Comparison of ENCODE assay signal across 12 cellular contexts in the genomic region with DNA sequence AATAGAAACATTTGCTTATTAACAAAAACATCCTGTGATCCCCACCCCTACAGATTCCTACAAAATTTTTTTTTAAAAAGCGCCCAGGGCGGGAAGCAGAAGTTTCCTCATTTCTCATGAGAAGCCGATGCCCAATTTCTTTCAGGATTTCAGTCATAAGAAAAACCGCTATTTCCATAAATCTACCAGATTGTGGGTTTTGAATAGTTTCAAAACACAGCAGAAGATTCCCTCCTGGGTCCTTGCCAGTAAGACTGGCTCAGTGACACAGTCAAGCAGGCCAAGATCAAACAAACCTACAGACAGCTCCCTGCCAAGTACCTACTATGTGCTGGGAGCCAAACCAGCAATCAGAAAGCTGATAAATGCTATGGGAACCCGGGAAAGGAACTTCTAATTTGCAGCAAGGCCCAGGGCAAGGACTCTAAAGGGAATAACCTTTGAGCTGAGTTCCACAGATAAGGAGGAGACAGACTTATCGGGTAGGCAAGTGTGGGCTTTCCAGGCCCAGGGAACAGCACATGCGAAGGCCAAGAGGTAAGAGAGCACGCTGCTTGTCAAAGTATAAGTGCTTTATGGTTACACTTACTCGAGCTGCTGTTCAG.
A peak's percentile ranks its signal among the peaks of the same experiment; 100 is the strongest.
DNase-seq lines count a peak whose midpoint lies in the region; ATAC-seq, FAIRE-seq and TF ChIP-seq lines count a peak whose summit lies in the region.
"Had no signal": no experiment of that assay in that cellular context is flagged by ENCODE, and none has a peak within 500 bp of the region (broad histone marks: within the 10 kb centered on the region; RNA-seq: fewer than 3 reads in every experiment).

No MANE protein-coding gene starts in this region.

- H3K27ac ChIP-seq in Karpas-422 (ENCODE audit: low read length): peak overlapping the region; percentile 76
- peak overlapping the region in 7 of 8 donors; percentile 0 to 85 (median 71) for H3K27ac ChIP-seq in spleen
- H3K27ac ChIP-seq in substantia nigra (ENCODE audit: low read depth, low read length, poor library complexity, severe bottlenecking): no peak overlapping the region
- H3K27ac ChIP-seq: A549 had no signal

- peak overlapping the region; percentile 80 for H3K4me3 Mint-ChIP-seq in activated CD4-positive, alpha-beta T cell treated with anti-CD3 and anti-CD28 coated beads, Interleukin-2, amount 10 ng/mL, durations not matched to agents 24 days and 14 days
- H3K4me3 Mint-ChIP-seq in central memory CD8-positive, alpha-beta T cell: peak overlapping the region; percentile 85

- H3K9ac ChIP-seq in Karpas-422 (ENCODE audit: low read length): peak overlapping the region; percentile 37

- intact Hi-C loops in activated CD4-positive, alpha-beta T cell treated with anti-CD3 and anti-CD28 coated beads, Interleukin-2, amount 10 ng/mL, durations not matched to agents 24 days and 14 days (cut with micrococcal nuclease): loop anchor here (1.0 to 10.0 kb wide), 7 partner anchors 18 to 226 kb away; no protein-coding TSS in a partner anchor
- intact Hi-C loops in spleen (cut with DNase I; ENCODE audit: low total_unique reads): no loop called here

- peak overlapping the region; percentile 33 for H3K4me2 ChIP-seq in Karpas-422 (ENCODE audit: low read depth, low read length, poor library complexity, severe bottlenecking)
- H3K4me2 ChIP-seq: A549 had no signal

- WGBS in spleen, 5 donors: 47 to 65% (median 52%) methylated on average over 9 of the region's 9 CpGs

- H3K9me2 ChIP-seq in Karpas-422 (replicated peaks; ENCODE audit: insufficient read depth, low read length): no peaks in the 10 kb centered on the region

- H3K79me2 ChIP-seq in Karpas-422 (ENCODE audit: low read length): peaks cover 55% of the 10 kb centered on the region

- H3K27ac Mint-ChIP-seq in activated CD4-positive, alpha-beta T cell treated with anti-CD3 and anti-CD28 coated beads, Interleukin-2, amount 10 ng/mL, durations not matched to agents 24 days and 14 days: peak overlapping the region; percentile 94
- H3K27ac Mint-ChIP-seq in central memory CD8-positive, alpha-beta T cell (ENCODE audit: low read depth): peak overlapping the region; percentile 95

- H3K9me3 ChIP-seq in Karpas-422 (ENCODE audit: low read length): no peaks in the 10 kb centered on the region
- H3K9me3 ChIP-seq in spleen: peaks cover 0 to 3% (median 0%) of the 10 kb centered on the region in 8 donors
- H3K9me3 ChIP-seq: A549 had no signal

- H3K4me3 ChIP-seq in Karpas-422 (ENCODE audit: low read length): no peak overlapping the region
- H3K4me3 ChIP-seq in spleen: no peak overlapping the region
- H3K4me3 ChIP-seq: A549, skin epidermis had no signal

- no peak for ATAC-seq in central memory CD8-positive, alpha-beta T cell (replicated peaks; ENCODE audit: extremely low read depth, poor library complexity, severe bottlenecking)
- ATAC-seq: A549 had no signal

- H3K4me1 ChIP-seq in Karpas-422 (ENCODE audit: low read length) (peaks cover 86% of the 10 kb centered on the region), spleen (peaks cover 30 to 95% (median 74%) of the 10 kb centered on the region in 6 donors)
- H3K4me1 ChIP-seq: A549 had no signal

- no peak overlapping the region for H2AFZ ChIP-seq in Karpas-422 (ENCODE audit: low read length)

- no peak for FAIRE-seq in H54 (lab: Jason Lieb, UNC)
- FAIRE-seq: A549 had no signal

- no peak for TF ChIP-seq POLR2A in spleen (IDR thresholded peaks at IDR 0.05)
- no peak for TF ChIP-seq POLR2A in H54 (IDR thresholded peaks at IDR 0.05; ENCODE audit: low read depth, low read length)

- H4K20me1 ChIP-seq in Karpas-422 (ENCODE audit: insufficient read depth, low read depth, low read length): peaks cover 12% of the 10 kb centered on the region; the same call in 1 of the 2 replicates

- H3K36me3 ChIP-seq in Karpas-422 (ENCODE audit: insufficient read depth, low read length): peaks cover 2% of the 10 kb centered on the region; the same call in 1 of the 2 replicates
- peaks cover 0 to 22% (median 0%) of the 10 kb centered on the region in 6 donors for H3K36me3 ChIP-seq in spleen

- no peak for DNase-seq in activated CD4-positive, alpha-beta T cell treated with anti-CD3 and anti-CD28 coated beads, Interleukin-2, amount 10 ng/mL, durations not matched to agents 24 days and 14 days
- DNase-seq in activated CD4-positive, alpha-beta T cell treated with anti-CD3 and anti-CD28 coated beads, Interleukin-2, amount 50 U/mL, for 4 hours: no peak
- no peak for DNase-seq in Karpas-422
- DNase-seq in central memory CD8-positive, alpha-beta T cell (ENCODE audit: low spot score in 2 of 2): no peak
- peak; percentile 3 for DNase-seq in spleen
- no peak for DNase-seq in substantia nigra (lab: John Stamatoyannopoulos, UW)
- DNase-seq in H54 (ENCODE audit: insufficient read length, low spot score): no peak
- DNase-seq in T1000 (lab: John Stamatoyannopoulos, UW): no peak
- DNase-seq: islet precursor cell, NCI-H2227 treated with DMSO at 0.1 percent for 48 hours had no signal

- no peak for TF ChIP-seq CTCF in spleen (IDR thresholded peaks at IDR 0.05 in 8 of 11, conservative IDR thresholded peaks at IDR 0.05 in 3 of 11)

- no peaks in the 10 kb centered on the region for H3K9me3 Mint-ChIP-seq in activated CD4-positive, alpha-beta T cell treated with anti-CD3 and anti-CD28 coated beads, Interleukin-2, amount 10 ng/mL, durations not matched to agents 24 days and 14 days
- no peaks in the 10 kb centered on the region for H3K9me3 Mint-ChIP-seq in central memory CD8-positive, alpha-beta T cell

- H3K27me3 ChIP-seq in Karpas-422 (ENCODE audit: low read length) (no peaks in the 10 kb centered on the region), spleen (replicated peaks in 1 of 7) (no peaks in the 10 kb centered on the region)

- H3K36me3 Mint-ChIP-seq in activated CD4-positive, alpha-beta T cell treated with anti-CD3 and anti-CD28 coated beads, Interleukin-2, amount 10 ng/mL, durations not matched to agents 24 days and 14 days (ENCODE audit: low read depth): peaks cover 24% of the 10 kb centered on the region
- H3K36me3 Mint-ChIP-seq in central memory CD8-positive, alpha-beta T cell (ENCODE audit: insufficient read depth): peaks cover 39% of the 10 kb centered on the region

- peaks cover 72% of the 10 kb centered on the region for H3K4me1 Mint-ChIP-seq in activated CD4-positive, alpha-beta T cell treated with anti-CD3 and anti-CD28 coated beads, Interleukin-2, amount 10 ng/mL, durations not matched to agents 24 days and 14 days
- H3K4me1 Mint-ChIP-seq in central memory CD8-positive, alpha-beta T cell: peaks cover 80% of the 10 kb centered on the region

- H3K27me3 Mint-ChIP-seq in activated CD4-positive, alpha-beta T cell treated with anti-CD3 and anti-CD28 coated beads, Interleukin-2, amount 10 ng/mL, durations not matched to agents 24 days and 14 days: no peaks in the 10 kb centered on the region
- H3K27me3 Mint-ChIP-seq in central memory CD8-positive, alpha-beta T cell: no peaks in the 10 kb centered on the region
